ENCODE assay signal across 17 cellular contexts in the genomic region with DNA sequence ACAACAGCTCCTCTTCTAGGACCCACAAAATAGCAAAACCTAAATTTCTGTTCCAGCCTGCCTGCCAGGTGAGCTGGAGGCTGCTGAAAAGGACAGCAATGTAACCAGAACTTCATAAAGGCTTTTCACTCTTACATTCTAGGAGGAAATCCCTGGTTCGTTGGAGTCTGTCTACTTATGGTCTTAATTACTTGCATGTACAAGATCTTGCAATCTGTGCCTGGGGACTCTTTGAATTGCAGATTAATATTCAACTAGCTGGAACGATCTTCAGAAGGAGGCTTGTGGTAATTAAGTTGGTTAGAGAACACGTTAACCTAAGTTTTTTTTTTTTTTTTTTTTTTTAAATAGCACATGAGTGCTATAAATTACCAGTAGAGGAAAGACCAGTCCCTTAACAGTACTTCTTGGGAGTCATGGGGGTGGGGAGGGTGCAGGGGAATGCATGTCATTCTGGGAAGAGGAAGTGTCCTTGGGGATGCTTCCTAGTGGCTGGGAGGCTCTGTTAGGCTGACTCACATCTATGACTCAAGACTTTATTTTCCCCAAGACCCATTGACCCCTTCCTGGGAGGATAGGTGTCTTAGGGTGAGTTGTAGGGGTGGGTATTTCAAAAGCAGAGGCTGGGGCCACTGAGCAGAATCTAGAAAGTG.
DNase-seq lines count a peak whose midpoint lies in the region; ATAC-seq and TF ChIP-seq lines count a peak whose summit lies in the region.
"Had no signal": no experiment of that assay in that cellular context is flagged by ENCODE, and none has a peak within 500 bp of the region (broad histone marks: within the 10 kb centered on the region; RNA-seq: fewer than 3 reads in every experiment).

No MANE protein-coding gene starts in this region.

- H3K27ac Mint-ChIP-seq in glutamatergic neuron (ENCODE audit: unreplicated experiment): no peak overlapping the region
- H3K27ac Mint-ChIP-seq: activated naive CD8-positive, alpha-beta T cell treated with anti-CD3 and anti-CD28 coated beads for 36 hours had no signal

- no peaks in the 10 kb centered on the region for H3K36me3 ChIP-seq in stomach
- H3K36me3 ChIP-seq: prostate gland, SJSA1, WERI-Rb-1 had no signal

- H3K27me3 ChIP-seq in stomach: peaks cover 0 to 12% (median 0%) of the 10 kb centered on the region in 3 donors
- H3K27me3 ChIP-seq: SJSA1 had no signal

- ATAC-seq in HG02840 (IDR thresholded peaks at IDR 0.05; ENCODE audit: low FRiP score, unreplicated experiment): no peak

- H3K4me3 Mint-ChIP-seq in glutamatergic neuron (ENCODE audit: unreplicated experiment): no peak overlapping the region
- H3K4me3 Mint-ChIP-seq: activated naive CD8-positive, alpha-beta T cell treated with anti-CD3 and anti-CD28 coated beads for 36 hours; central memory CD8-positive, alpha-beta T cell had no signal

- no peak for TF ChIP-seq POLR2A in stomach (IDR thresholded peaks at IDR 0.05)

- no peaks in the 10 kb centered on the region for H3K4me1 ChIP-seq in stomach
- H3K4me1 ChIP-seq: prostate gland, SJSA1 had no signal

- intact Hi-C loops in stomach (cut with DNase I; ENCODE audit: low total_unique reads): no loop called here

- no peaks in the 10 kb centered on the region for H3K4me1 Mint-ChIP-seq in glutamatergic neuron (ENCODE audit: low read depth, unreplicated experiment)
- H3K4me1 Mint-ChIP-seq: activated naive CD8-positive, alpha-beta T cell treated with anti-CD3 and anti-CD28 coated beads for 36 hours; central memory CD8-positive, alpha-beta T cell had no signal

- peak overlapping the region; percentile 29 for H3K27ac ChIP-seq in VCaP
- no peak overlapping the region for H3K27ac ChIP-seq in stomach
- H3K27ac ChIP-seq: prostate gland, SJSA1, WERI-Rb-1 had no signal

- peak; percentile 34 for DNase-seq in AG08395 (ENCODE audit: low spot score)
- DNase-seq in KBM-7: peak; percentile 14
- DNase-seq in kidney glomerular epithelial cell (lab: John Stamatoyannopoulos, UW): peak; percentile 68
- DNase-seq in stomach: no peak
- DNase-seq in NCI-H187 (lab: John Stamatoyannopoulos, UW): no peak
- no peak for DNase-seq in glutamatergic neuron
- DNase-seq: activated CD8-positive, alpha-beta memory T cell treated with anti-CD3 and anti-CD28 coated beads, Interleukin-2, amount 50 U/mL, for 4 hours; activated naive CD8-positive, alpha-beta T cell treated with anti-CD3 and anti-CD28 coated beads for 36 hours; AML-193; NCI-H69; stimulated activated CD8-positive, alpha-beta memory T cell treated with anti-CD3 and anti-CD28 coated beads, Interleukin-4, amount 100 ng/mL, for 48 hours; WERI-Rb-1 had no signal

- H3K4me3 ChIP-seq in stomach: no peak overlapping the region
- H3K4me3 ChIP-seq: prostate gland, SJSA1 had no signal

- peaks cover 3% of the 10 kb centered on the region for H3K36me3 Mint-ChIP-seq in glutamatergic neuron (ENCODE audit: unreplicated experiment)
- H3K36me3 Mint-ChIP-seq: activated naive CD8-positive, alpha-beta T cell treated with anti-CD3 and anti-CD28 coated beads for 36 hours had no signal

- TF ChIP-seq EP300 in stomach (IDR thresholded peaks at IDR 0.05): no peak

- no peak for TF ChIP-seq CTCF in VCaP (conservative IDR thresholded peaks at IDR 0.05)
- no peak for TF ChIP-seq CTCF in stomach (IDR thresholded peaks at IDR 0.05)
- no peak for TF ChIP-seq CTCF in glutamatergic neuron (IDR thresholded peaks at IDR 0.05; ENCODE audit: partially characterized antibody, unreplicated experiment)

- 25 to 32% (median 30%) methylated on average over 3 of the region's 3 CpGs for WGBS in stomach, 5 donors

- H3K9me3 Mint-ChIP-seq in glutamatergic neuron (ENCODE audit: unreplicated experiment): no peaks in the 10 kb centered on the region
- H3K9me3 Mint-ChIP-seq: activated naive CD8-positive, alpha-beta T cell treated with anti-CD3 and anti-CD28 coated beads for 36 hours; central memory CD8-positive, alpha-beta T cell had no signal

- no peaks in the 10 kb centered on the region for H3K9me3 ChIP-seq in stomach
- H3K9me3 ChIP-seq: prostate gland, SJSA1 had no signal

- in situ Hi-C loops in KBM-7 (cut with MboI; ENCODE audit: low pct_unique_long_range_greater_than_20kb, low sequenced_read_pairs): no loop called here

- H3K27me3 Mint-ChIP-seq in glutamatergic neuron (ENCODE audit: unreplicated experiment): no peaks in the 10 kb centered on the region

Comparison
In these comparisons a context has a peak if more than half of its experiments do, and no peak if none do; other contexts are left out.
1. DNase-seq: peak in AG08395 (single experiment), KBM-7 (single experiment) and kidney glomerular epithelial cell (single experiment); none in stomach (single experiment), NCI-H187 (0 of 2) and glutamatergic neuron (single experiment).